In the genomic region with DNA sequence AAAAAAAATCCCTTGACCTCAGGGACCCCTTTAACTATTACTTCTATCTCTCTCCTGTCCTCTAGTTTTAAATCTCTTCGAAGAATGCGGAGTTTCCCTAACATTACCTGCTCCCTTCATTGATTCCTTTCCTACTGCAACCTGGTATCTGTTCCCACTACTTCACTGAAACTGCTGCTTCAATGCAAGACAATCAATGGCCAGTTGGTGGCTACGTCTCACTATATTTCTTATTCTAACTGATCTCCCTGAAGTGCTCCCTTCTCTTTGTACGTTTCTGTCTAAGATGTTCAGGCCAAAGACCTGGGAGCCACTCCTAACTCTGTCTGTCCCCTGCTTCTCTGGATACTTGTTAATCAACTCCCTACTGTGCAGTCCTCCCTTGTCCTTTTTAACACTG, we compare ENCODE assay signal across 14 cellular contexts. TPM values are rescaled to one million over a fixed set of nuclear protein-coding genes. Genes with fewer than 3 reads are reported as not detected.
DNase-seq lines count a peak whose midpoint lies in the region; ATAC-seq and TF ChIP-seq lines count a peak whose summit lies in the region.
"Had no signal": no experiment of that assay in that cellular context is flagged by ENCODE, and none has a peak within 500 bp of the region (broad histone marks: within the 10 kb centered on the region; RNA-seq: fewer than 3 reads in every experiment).

No MANE protein-coding gene starts in this region.

- no peak overlapping the region for H2AFZ ChIP-seq in parathyroid adenoma

- no peaks in the 10 kb centered on the region for H3K9me3 ChIP-seq in parathyroid adenoma (ENCODE audit: control insufficient read depth, low read length)

- DNase-seq in NCI-H1092 treated with DMSO at 0.1 percent for 48 hours (lab: John Stamatoyannopoulos, UW) (peak; percentile 39), NCI-H1092 (lab: John Stamatoyannopoulos, UW) (no peak), NCI-H1417 (lab: John Stamatoyannopoulos, UW) (peak; percentile 14 to 60 (median 27)), SW480 (ENCODE audit: low spot score) (peak; percentile 27), NCI-H226 (no peak), SK-N-DZ (ENCODE audit: low spot score) (no peak)
- DNase-seq: 8988T; activated naive CD8-positive, alpha-beta T cell treated with anti-CD3 and anti-CD28 coated beads for 36 hours; dermis blood vessel endothelial cell; occipital lobe had no signal

- H3K4me2 ChIP-seq in parathyroid adenoma (ENCODE audit: low read length), result no peak overlapping the region

- H3K4me3 ChIP-seq in parathyroid adenoma (ENCODE audit: low read depth, low read length), result no peak overlapping the region

- no peaks in the 10 kb centered on the region for H3K4me1 ChIP-seq in parathyroid adenoma

- H3K27me3 ChIP-seq in parathyroid adenoma (ENCODE audit: control insufficient read depth, insufficient read depth, low read length), result no peaks in the 10 kb centered on the region

- no peak overlapping the region for H3K9ac ChIP-seq in parathyroid adenoma

- peak; percentile 15 for TF ChIP-seq CTCF in parathyroid adenoma (IDR thresholded peaks at IDR 0.05)

- no peak overlapping the region for H3K27ac ChIP-seq in parathyroid adenoma

- no peaks in the 10 kb centered on the region for H3K79me2 ChIP-seq in parathyroid adenoma

- no peaks in the 10 kb centered on the region for H3K36me3 ChIP-seq in parathyroid adenoma (ENCODE audit: control insufficient read depth, insufficient read depth, low read length)

- no peak for ATAC-seq in GM18498 (IDR thresholded peaks at IDR 0.05; ENCODE audit: unreplicated experiment)
- ATAC-seq: left lobe of liver had no signal

RNA-seq across cellular contexts. Expression of a gene that starts 10.3 kb away (rescaled TPM):
- polyA plus RNA-seq in SK-N-DZ (2014; cell fraction: cytosol; rRNA removed), result not detected in 2 replicates
- not detected in 2 replicates for polyA plus RNA-seq in SK-N-DZ (2014; cell fraction: nucleus; rRNA removed)
- polyA plus RNA-seq: IgD-negative memory B cell had no signal

Comparison
In these comparisons a context has a peak if more than half of its experiments do, and no peak if none do; other contexts are left out.
1. DNase-seq: peak in NCI-H1092 treated with DMSO at 0.1 percent for 48 hours (single experiment), NCI-H1417 (3 of 3) and SW480 (single experiment); none in NCI-H1092 (single experiment), NCI-H226 (single experiment) and SK-N-DZ (single experiment).